In genomic region chr4:10095296-10095991, GRCh38 we compare ENCODE assay signal across 8 cellular contexts. TPM values are rescaled to one million over a fixed set of nuclear protein-coding genes. Genes with fewer than 3 reads are reported as not detected.
A peak's percentile ranks its signal among the peaks of the same experiment; 100 is the strongest.
DNase-seq lines count a peak whose midpoint lies in the region; ATAC-seq and TF ChIP-seq lines count a peak whose summit lies in the region.

No MANE protein-coding gene starts in this region.

- H3K9me3 ChIP-seq in PC-3 (ENCODE audit: low read length) (no peaks in the 10 kb centered on the region), esophagus muscularis mucosa (no peaks in the 10 kb centered on the region), smooth muscle cell (replicated peaks; ENCODE audit: low read depth) (no peaks in the 10 kb centered on the region)

- H3K4me1 ChIP-seq in PC-3 (ENCODE audit: insufficient read depth, low read length) (peaks cover 45% of the 10 kb centered on the region), esophagus muscularis mucosa (peaks cover 93 to 100% (median 98%) of the 10 kb centered on the region in 4 donors), smooth muscle cell (ENCODE audit: low read depth) (peaks cover 27% of the 10 kb centered on the region)

- no peaks in the 10 kb centered on the region for H3K9me2 ChIP-seq in PC-3 (replicated peaks; ENCODE audit: low read length)

- peaks cover 5% of the 10 kb centered on the region for H3F3A ChIP-seq in PC-3 (ENCODE audit: low read length, unreplicated experiment)
- peaks cover 40% of the 10 kb centered on the region for H3F3A ChIP-seq in smooth muscle cell (ENCODE audit: low read depth)

- CTCF ChIA-PET in PC-3 (lab: Charles Lee): no interaction called here

- ATAC-seq in GM19395 (IDR thresholded peaks at IDR 0.05; ENCODE audit: unreplicated experiment) (peak; percentile 21), PC-3 (peak; percentile 16), HG03045 (IDR thresholded peaks at IDR 0.05; ENCODE audit: unreplicated experiment) (no peak)

- H3K27ac ChIP-seq in PC-3 (ENCODE audit: low read length) (peak overlapping the region; percentile 99), esophagus muscularis mucosa (replicated peaks in 1 of 4) (peak overlapping the region; percentile 83 to 98 (median 90)), smooth muscle cell (ENCODE audit: low read depth) (peak overlapping the region; percentile 98)

- H3K4me3 ChIP-seq in PC-3 (ENCODE audit: low read length): peak overlapping the region; percentile 10; the same call in 1 of the 2 replicates
- H3K4me3 ChIP-seq in esophagus muscularis mucosa: no peak overlapping the region
- H3K4me3 ChIP-seq in smooth muscle cell: no peak overlapping the region

- intact Hi-C loops in PC-3 (cut with micrococcal nuclease) (no loop called here), esophagus muscularis mucosa (cut with DNase I) (no loop called here), head of caudate nucleus (cut with DNase I) (no loop called here)

- TF ChIP-seq CTCF in PC-3 (conservative IDR thresholded peaks at IDR 0.05; ENCODE audit: low read depth, low read length) (no peak), esophagus muscularis mucosa (IDR thresholded peaks at IDR 0.05) (no peak), smooth muscle cell (IDR thresholded peaks at IDR 0.05; ENCODE audit: borderline replicate concordance, insufficient read depth, poor library complexity, severe bottlenecking) (no peak)

- H3K79me2 ChIP-seq in PC-3 (ENCODE audit: low read length): peaks cover 68% of the 10 kb centered on the region
- peaks cover 71% of the 10 kb centered on the region for H3K79me2 ChIP-seq in smooth muscle cell (ENCODE audit: low read depth)

- H3K27me3 ChIP-seq in PC-3 (ENCODE audit: low read length) (no peaks in the 10 kb centered on the region), esophagus muscularis mucosa (no peaks in the 10 kb centered on the region), smooth muscle cell (ENCODE audit: low read depth) (no peaks in the 10 kb centered on the region)

- POLR2A ChIA-PET in PC-3 (lab: Charles Lee; ENCODE audit: unreplicated experiment): interaction anchor here (0.6 to 1.6 kb wide), 3 partner anchors 17 to 1325 kb away, joined by 3 to 8 read pairs (median 4); partner anchors contain the start of gene WDR1

- H3K4me2 ChIP-seq in PC-3 (ENCODE audit: low read length) (peak overlapping the region; percentile 67), smooth muscle cell (peak overlapping the region; percentile 61)

- H3K9ac ChIP-seq in PC-3 (ENCODE audit: low read length) (peak overlapping the region; percentile 74), smooth muscle cell (ENCODE audit: low read depth) (peak overlapping the region; percentile 89)

- WGBS in esophagus muscularis mucosa: 70% methylated on average over 8 of the region's 13 CpGs
- 85% methylated on average over 13 of the region's 13 CpGs for WGBS in smooth muscle cell (ENCODE audit: low lambda C conversion rate)

- H3K36me3 ChIP-seq in PC-3 (ENCODE audit: low read depth, low read length): peaks cover 43% of the 10 kb centered on the region
- H3K36me3 ChIP-seq in esophagus muscularis mucosa: peaks cover 19 to 99% (median 86%) of the 10 kb centered on the region in 4 donors
- H3K36me3 ChIP-seq in smooth muscle cell (ENCODE audit: low read depth): no peaks in the 10 kb centered on the region

- TF ChIP-seq EP300 in esophagus muscularis mucosa (IDR thresholded peaks at IDR 0.05): no peak

- peak; percentile 29 for DNase-seq in PC-3
- DNase-seq in esophagus muscularis mucosa (ENCODE audit: extremely low spot score): no peak
- DNase-seq in smooth muscle cell (lab: John Stamatoyannopoulos, UW; ENCODE audit: unreplicated experiment): no peak
- no peak for DNase-seq in RKO (ENCODE audit: low spot score)
- DNase-seq in head of caudate nucleus: no peak
- no peak for DNase-seq in NCI-H1092 (lab: John Stamatoyannopoulos, UW)

- H4K20me1 ChIP-seq in PC-3 (ENCODE audit: low read length): no peaks in the 10 kb centered on the region
- H4K20me1 ChIP-seq in smooth muscle cell (ENCODE audit: low read depth): peaks cover 100% of the 10 kb centered on the region

- no TSS peak for BruUV-seq in PC-3 (replicated peaks; lab: Mats Ljungman, UMichigan)

- H2AFZ ChIP-seq in PC-3 (ENCODE audit: low read length) (no peak overlapping the region), smooth muscle cell (ENCODE audit: low read depth) (no peak overlapping the region)

- no peak for TF ChIP-seq POLR2A in esophagus muscularis mucosa (IDR thresholded peaks at IDR 0.05; ENCODE audit: low read depth)

RNA-seq across cellular contexts. Expression of gene WDR1, which starts 21.2 kb away (rescaled TPM):
- total RNA-seq in PC-3 (2014; rRNA removed): 148 and 150 TPM in 2 replicates
- 100 to 1,000 TPM; 361 to 536 (median 485) TPM for total RNA-seq in esophagus muscularis mucosa
- 224 and 259 TPM in 2 replicates for total RNA-seq in smooth muscle cell
- 273 and 283 TPM in 2 replicates for polyA plus RNA-seq in smooth muscle cell
